ENCODE assay signal across 12 cellular contexts in the genomic region with DNA sequence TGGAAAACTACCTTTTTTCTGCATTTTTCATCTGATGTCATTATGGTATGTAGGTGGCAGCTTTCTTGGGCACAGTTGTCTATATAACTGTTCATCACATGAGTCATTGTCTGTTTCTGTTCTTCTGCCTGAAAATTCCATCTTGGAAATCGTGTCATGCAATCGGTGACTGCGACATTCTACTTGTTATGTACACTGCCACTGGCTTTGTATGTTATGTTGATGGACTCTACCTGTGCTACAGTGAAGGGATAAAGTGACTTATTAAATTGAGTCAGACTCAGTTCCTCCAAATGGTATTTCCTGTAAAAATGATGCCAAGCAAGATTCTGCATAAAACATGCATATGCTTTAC. TPM values are rescaled to one million over a fixed set of nuclear protein-coding genes. Genes with fewer than 3 reads are reported as not detected.
DNase-seq lines count a peak whose midpoint lies in the region; ATAC-seq, FAIRE-seq and TF ChIP-seq lines count a peak whose summit lies in the region.
"Had no signal": no experiment of that assay in that cellular context is flagged by ENCODE, and none has a peak within 500 bp of the region (broad histone marks: within the 10 kb centered on the region; RNA-seq: fewer than 3 reads in every experiment).

No MANE protein-coding gene starts in this region.

- H3K4me2 ChIP-seq in BLaER1 (peak overlapping the region; percentile 53; the same call in 1 of the 2 replicates), astrocyte (ENCODE audit: low read length) (no peak overlapping the region)

- in situ Hi-C loops in GM13977 (cut with MboI; ENCODE audit: low pct_unique_long_range_greater_than_20kb, low sequenced_read_pairs, unreplicated experiment): no loop called here

- CTCF ChIA-PET in HEK293 (lab: Yijun Ruan, JAX): interaction anchor here (0.6 to 1.0 kb wide), 3 partner anchors 9 to 311 kb away, joined by 3 to 4 read pairs (median 3); no protein-coding TSS in a partner anchor

- H3K4me1 ChIP-seq in BLaER1 (peaks cover 65% of the 10 kb centered on the region), HEK293 (ENCODE audit: control insufficient read depth, insufficient read depth, low read length) (peaks cover 14% of the 10 kb centered on the region; the same call in 1 of the 2 replicates), astrocyte (ENCODE audit: insufficient read depth, low read length) (peaks cover 10% of the 10 kb centered on the region)
- H3K4me1 ChIP-seq: Caco-2 had no signal

- H3K27me3 ChIP-seq in BLaER1 (no peaks in the 10 kb centered on the region), astrocyte (ENCODE audit: insufficient read depth, low read length) (no peaks in the 10 kb centered on the region)

- H3K36me3 Mint-ChIP-seq in astrocyte (ENCODE audit: low read depth, unreplicated experiment): peaks cover 2% of the 10 kb centered on the region
- H3K36me3 Mint-ChIP-seq in natural killer cell treated with Interleukin-12 subunit alpha and Interleukin-12 subunit beta and Interleukin-15 and Interleukin-18, amount 100 ng/mL, for 72 hours: peaks cover 13% of the 10 kb centered on the region

- no peaks in the 10 kb centered on the region for H3K9me3 Mint-ChIP-seq in astrocyte (ENCODE audit: unreplicated experiment)
- H3K9me3 Mint-ChIP-seq in natural killer cell treated with Interleukin-12 subunit alpha and Interleukin-12 subunit beta and Interleukin-15 and Interleukin-18, amount 100 ng/mL, for 72 hours: no peaks in the 10 kb centered on the region

- peaks cover 79% of the 10 kb centered on the region for H3K79me2 ChIP-seq in astrocyte (ENCODE audit: insufficient read depth, low read length)

- no peaks in the 10 kb centered on the region for H3K27me3 Mint-ChIP-seq in astrocyte (ENCODE audit: low read depth, unreplicated experiment)
- no peaks in the 10 kb centered on the region for H3K27me3 Mint-ChIP-seq in natural killer cell treated with Interleukin-12 subunit alpha and Interleukin-12 subunit beta and Interleukin-15 and Interleukin-18, amount 100 ng/mL, for 72 hours

- H3K27ac Mint-ChIP-seq in astrocyte (ENCODE audit: unreplicated experiment): peak overlapping the region; percentile 6
- peak overlapping the region; percentile 99 for H3K27ac Mint-ChIP-seq in natural killer cell treated with Interleukin-12 subunit alpha and Interleukin-12 subunit beta and Interleukin-15 and Interleukin-18, amount 100 ng/mL, for 72 hours

- H3K36me3 ChIP-seq in BLaER1 (peaks cover 13% of the 10 kb centered on the region), HEK293 (ENCODE audit: control insufficient read depth in 2 of 2, insufficient read depth in 1 of 2, low read length in 2 of 2) (no peaks in the 10 kb centered on the region), astrocyte (ENCODE audit: insufficient read depth, low read length) (no peaks in the 10 kb centered on the region)

- H3K4me3 ChIP-seq in BLaER1 (no peak overlapping the region), HEK293 (ENCODE audit: low read depth, low read length) (no peak overlapping the region), astrocyte (ENCODE audit: insufficient read depth, low read depth, low read length) (no peak overlapping the region)

- peaks cover 39% of the 10 kb centered on the region for H3K4me1 Mint-ChIP-seq in astrocyte (ENCODE audit: low read depth, unreplicated experiment)
- H3K4me1 Mint-ChIP-seq in natural killer cell treated with Interleukin-12 subunit alpha and Interleukin-12 subunit beta and Interleukin-15 and Interleukin-18, amount 100 ng/mL, for 72 hours (ENCODE audit: low read depth in 2 of 2): peaks cover 63 to 75% of the 10 kb centered on the region in 2 donors

- no peak overlapping the region for H3K4me3 Mint-ChIP-seq in astrocyte (ENCODE audit: unreplicated experiment)
- H3K4me3 Mint-ChIP-seq in natural killer cell treated with Interleukin-12 subunit alpha and Interleukin-12 subunit beta and Interleukin-15 and Interleukin-18, amount 100 ng/mL, for 72 hours: peak overlapping the region; percentile 88

- H2AFZ ChIP-seq in astrocyte (ENCODE audit: low read depth, low read length): no peak overlapping the region

- H3K9ac ChIP-seq in BLaER1 (no peak overlapping the region), astrocyte (ENCODE audit: low read length) (no peak overlapping the region)

- no peak for TF ChIP-seq CTCF in HEK293 (tag by site-specific recombination; IDR thresholded peaks at IDR 0.05)
- no peak for TF ChIP-seq CTCF in astrocyte (IDR thresholded peaks at IDR 0.05; ENCODE audit: insufficient read depth, low read depth, low read length)
- no peak for TF ChIP-seq CTCF in GM13977 (IDR thresholded peaks at IDR 0.05; ENCODE audit: extremely low read depth, insufficient read depth, missing control alignments)

- no peak for ATAC-seq in natural killer cell treated with Interleukin-12 subunit alpha and Interleukin-12 subunit beta and Interleukin-15 and Interleukin-18, amount 100 ng/mL, for 72 hours

- H4K20me1 ChIP-seq in BLaER1 (no peaks in the 10 kb centered on the region), astrocyte (ENCODE audit: insufficient read depth, low read length) (peaks cover 49% of the 10 kb centered on the region)

- peak; percentile 55 for FAIRE-seq in astrocyte (lab: Jason Lieb, UNC)
- FAIRE-seq: H1 had no signal

- no peaks in the 10 kb centered on the region for H3K9me3 ChIP-seq in BLaER1
- H3K9me3 ChIP-seq in HEK293 (ENCODE audit: control insufficient read depth, insufficient read depth, low read depth, low read length): no peaks in the 10 kb centered on the region
- no peaks in the 10 kb centered on the region for H3K9me3 ChIP-seq in astrocyte (ENCODE audit: insufficient read depth, low read depth, low read length)
- H3K9me3 ChIP-seq: Caco-2 had no signal

- H3K27ac ChIP-seq in BLaER1: no peak overlapping the region
- H3K27ac ChIP-seq in HEK293 (ENCODE audit: extremely low read depth, low read depth, low read length): no peak overlapping the region
- H3K27ac ChIP-seq in astrocyte (ENCODE audit: low read depth, low read length): no peak overlapping the region

- POLR2A ChIA-PET in HEK293 (lab: Yijun Ruan, JAX): no interaction called here

- DNase-seq in astrocyte (ENCODE audit: low read depth) (no peak), NOMO-1 (lab: John Stamatoyannopoulos, UW; ENCODE audit: unreplicated experiment in 2 of 2) (no peak), mucosa of gallbladder (ENCODE audit: low spot score) (no peak), GM13977 (ENCODE audit: low spot score) (no peak), NCI-H1105 (lab: John Stamatoyannopoulos, UW) (no peak)
- no peak for DNase-seq in natural killer cell treated with Interleukin-12 subunit alpha and Interleukin-12 subunit beta and Interleukin-15 and Interleukin-18, amount 100 ng/mL, for 72 hours (ENCODE audit: low spot score)
- DNase-seq: activated CD4-positive, alpha-beta T cell treated with anti-CD3 and anti-CD28 coated beads, Interleukin-2, amount 50 U/mL, for 4 hours; Caco-2; NCI-H1105 treated with DMSO at 0.1 percent for 48 hours had no signal

TF ChIP-seq in HEK293, 187 proteins besides CTCF, POLR2A, EP300 and RAD21:
- TF ChIP-seq ZNF600 (tag by site-specific recombination; IDR thresholded peaks at IDR 0.05) (peak; percentile 37; the same call in 1 of the 2 replicates), ZBTB17 (tag by site-specific recombination; IDR thresholded peaks at IDR 0.05) (peak; percentile 45), YY1 (tag by site-specific recombination; IDR thresholded peaks at IDR 0.05) (no peak)

RNA-seq across cellular contexts. Expression of a gene that starts 8.6 kb away (rescaled TPM):
- total RNA-seq in astrocyte: 16.8 and 18.3 TPM in 2 replicates
- 100 to 1,000 TPM; 132 to 158 TPM for total RNA-seq in natural killer cell treated with Interleukin-12 subunit alpha and Interleukin-12 subunit beta and Interleukin-15 and Interleukin-18, amount 100 ng/mL, for 72 hours
- 47.6 TPM for total RNA-seq in mucosa of gallbladder
